Comparison of ENCODE assay signal across 1 cellular context in genomic region chr5:61162010-61162831, GRCh38.
TF ChIP-seq lines count a peak whose summit lies in the region.

Gene SMIM15 (minus strand): TSS chr5:61162468. CDS start chr5:61160171, 2,297 bp downstream.

TF ChIP-seq in K562, 482 proteins besides CTCF, POLR2A, EP300 and RAD21 (continued from another document and continues in another):
- TF ChIP-seq FOXO4 (CRISPR knock-in tag; IDR thresholded peaks at IDR 0.05) (no peak), ZNF239 (CRISPR knock-in tag; IDR thresholded peaks at IDR 0.05) (no peak), ARID2 (IDR thresholded peaks at IDR 0.05) (0 out of 2 replicates have a peak, but pooled peaks have one; percentile 30), CREBBP (IDR thresholded peaks at IDR 0.05; ENCODE audit: low read depth, low read length) (no peak), ZNF232 (CRISPR knock-in tag; IDR thresholded peaks at IDR 0.05) (0 out of 2 replicates have a peak, but pooled peaks have one; percentile 42), CBFA2T3 (IDR thresholded peaks at IDR 0.05) (no peak), TEAD2 (tag; IDR thresholded peaks at IDR 0.05) (no peak), ZNF41 (CRISPR knock-in tag; conservative IDR thresholded peaks at IDR 0.05) (no peak), NFRKB (IDR thresholded peaks at IDR 0.05; ENCODE audit: low read depth) (peak; percentile 83; the same call in 1 of the 2 replicates), ZBED1 (IDR thresholded peaks at IDR 0.05) (no peak), MITF (IDR thresholded peaks at IDR 0.05) (no peak), ZKSCAN3 (CRISPR knock-in tag; IDR thresholded peaks at IDR 0.05) (no peak), ATF2 (CRISPR knock-in tag; IDR thresholded peaks at IDR 0.05) (no peak), RFX7 (CRISPR knock-in tag; IDR thresholded peaks at IDR 0.05) (no peak), ARID1B (IDR thresholded peaks at IDR 0.05) (peak; percentile 44), TRIM28 (IDR thresholded peaks at IDR 0.05) (no peak), SRSF1 (IDR thresholded peaks at IDR 0.05; ENCODE audit: low read depth, low read length) (no peak), PTTG1 (tag; IDR thresholded peaks at IDR 0.05; ENCODE audit: low read depth) (no peak), ZNF444 (CRISPR knock-in tag; IDR thresholded peaks at IDR 0.05) (no peak), REST (CRISPR knock-in tag; IDR thresholded peaks at IDR 0.05; ENCODE audit: low read depth) (peak; percentile 35; the same call in 1 of the 2 replicates), MCM5 (IDR thresholded peaks at IDR 0.05; ENCODE audit: low read depth) (no peak), IRF2 (CRISPR knock-in tag; IDR thresholded peaks at IDR 0.05) (no peak), RBM14 (IDR thresholded peaks at IDR 0.05; ENCODE audit: borderline replicate concordance, insufficient read depth, low read depth, low read length) (no peak), EHMT2 (IDR thresholded peaks at IDR 0.05) (0 out of 2 replicates have a peak, but pooled peaks have one; percentile 29), CREB3L1 (IDR thresholded peaks at IDR 0.05; ENCODE audit: borderline replicate concordance, low read depth) (peak; percentile 58; the same call in 1 of the 2 replicates), NR0B1 (IDR thresholded peaks at IDR 0.05; ENCODE audit: partially characterized antibody) (no peak), RERE (CRISPR knock-in tag; IDR thresholded peaks at IDR 0.05; ENCODE audit: borderline replicate concordance) (no peak), ZZZ3 (IDR thresholded peaks at IDR 0.05) (no peak), BCOR (IDR thresholded peaks at IDR 0.05) (peak; percentile 63), HEY1 (CRISPR knock-in tag; IDR thresholded peaks at IDR 0.05; ENCODE audit: borderline replicate concordance) (no peak), PHF8 (IDR thresholded peaks at IDR 0.05; ENCODE audit: borderline replicate concordance, low read length) (peak; percentile 99), NELFE (IDR thresholded peaks at IDR 0.05; ENCODE audit: insufficient read depth, insufficient read length) (no peak), PRDM10 (IDR thresholded peaks at IDR 0.05; ENCODE audit: partially characterized antibody) (no peak), POLR2AphosphoS5 (IDR thresholded peaks at IDR 0.05; ENCODE audit: control insufficient read depth, insufficient read depth, low read depth, low read length) (peak; percentile 82), POLR3G (IDR thresholded peaks at IDR 0.05; ENCODE audit: extremely low read depth, insufficient read length, insufficient replicate concordance) (no peak), MECOM (CRISPR knock-in tag; IDR thresholded peaks at IDR 0.05) (0 out of 2 replicates have a peak, but pooled peaks have one; percentile 21), ETV5 (CRISPR knock-in tag; IDR thresholded peaks at IDR 0.05; ENCODE audit: low read depth) (peak; percentile 91), SAP30 (IDR thresholded peaks at IDR 0.05; ENCODE audit: borderline replicate concordance, insufficient read depth, low read depth, low read length, poor library complexity, severe bottlenecking) (no peak), ZNF316 (IDR thresholded peaks at IDR 0.05) (0 out of 2 replicates have a peak, but pooled peaks have one; percentile 14), ZNF561 (CRISPR knock-in tag; conservative IDR thresholded peaks at IDR 0.05) (no peak), HDAC6 (IDR thresholded peaks at IDR 0.05; ENCODE audit: low read depth, low read length) (no peak), CGGBP1 (CRISPR knock-in tag; IDR thresholded peaks at IDR 0.05) (no peak), TSC22D4 (tag; IDR thresholded peaks at IDR 0.05) (no peak)
